16 cellular contexts compared by ENCODE assay signal in genomic region chr18:28079883-28080282, GRCh38.
"Had no signal": no experiment of that assay in that cellular context is flagged by ENCODE, and none has a peak within 500 bp of the region (broad histone marks: within the 10 kb centered on the region; RNA-seq: fewer than 3 reads in every experiment).

No MANE protein-coding gene starts in this region.

- H3K4me1 ChIP-seq: esophagus squamous epithelium, pancreas, upper lobe of left lung had no signal

- H3K9me3 Mint-ChIP-seq: activated T-helper 1 cell treated with anti-CD3 and anti-CD28 coated beads, Interleukin-12 subunit alpha, Interleukin-12 subunit beta, Interleukin-2, Interleukin-4 antibody, amounts not matched to agents 30 ng/mL and 10 ng/mL and 1 ng/mL, durations not matched to agents 14 hours and 24 hours and 36 hours; stimulated activated naive B cell treated with anti-CD40 and anti-IgM and Interleukin-4, amounts not matched to agents 10 μg/mL and 1 μg/mL and 100 μg/mL, for 72 hours had no signal

- H3K4me3 Mint-ChIP-seq: activated naive CD8-positive, alpha-beta T cell; activated T-helper 1 cell treated with anti-CD3 and anti-CD28 coated beads, Interleukin-12 subunit alpha, Interleukin-12 subunit beta, Interleukin-2, Interleukin-4 antibody, amounts not matched to agents 30 ng/mL and 10 ng/mL and 1 ng/mL, durations not matched to agents 14 hours and 24 hours and 36 hours; naive B cell; stimulated activated naive B cell treated with anti-CD40 and anti-IgM and Interleukin-4, amounts not matched to agents 10 μg/mL and 1 μg/mL and 100 μg/mL, for 72 hours; T-helper 2 cell treated with Interferon-gamma antibody and Interleukin-4, amounts not matched to agents 5 μg/mL and 100 μg/mL, for 36 hours had no signal

- DNase-seq: activated CD4-positive, alpha-beta T cell treated with anti-CD3 and anti-CD28 coated beads, Interleukin-2, amount 50 U/mL, for 4 hours; dermis blood vessel endothelial cell; effector memory CD4-positive, alpha-beta T cell; esophagus squamous epithelium; left cardiac atrium; naive B cell; pancreas; stimulated activated CD4-positive, alpha-beta T cell treated with anti-CD3 and anti-CD28 coated beads, Interleukin-4, amount 100 ng/mL, for 24 hours; stimulated activated naive B cell treated with anti-CD40 and anti-IgM and Interleukin-4, amounts not matched to agents 10 μg/mL and 1 μg/mL and 100 μg/mL, for 72 hours; upper lobe of left lung had no signal

- H3K27me3 Mint-ChIP-seq: activated naive CD8-positive, alpha-beta T cell; naive B cell; stimulated activated naive B cell treated with anti-CD40 and anti-IgM and Interleukin-4, amounts not matched to agents 10 μg/mL and 1 μg/mL and 100 μg/mL, for 72 hours had no signal

- H3K36me3 ChIP-seq: esophagus squamous epithelium, pancreas, thoracic aorta, upper lobe of left lung had no signal

- H3K9me3 ChIP-seq: esophagus squamous epithelium, pancreas, thoracic aorta, upper lobe of left lung had no signal

- ATAC-seq: left cardiac atrium; pancreas; sciatic nerve; stimulated activated naive B cell treated with anti-CD40 and anti-IgM and Interleukin-4, amounts not matched to agents 10 μg/mL and 1 μg/mL and 100 μg/mL, for 72 hours had no signal

- H3K4me3 ChIP-seq: esophagus squamous epithelium, lung, pancreas, thoracic aorta, upper lobe of left lung had no signal

- H3K36me3 Mint-ChIP-seq: activated naive CD8-positive, alpha-beta T cell; naive B cell; stimulated activated naive B cell treated with anti-CD40 and anti-IgM and Interleukin-4, amounts not matched to agents 10 μg/mL and 1 μg/mL and 100 μg/mL, for 72 hours had no signal

- H3K27ac ChIP-seq: esophagus squamous epithelium, pancreas, thoracic aorta, upper lobe of left lung had no signal

- H3K27ac Mint-ChIP-seq: activated naive CD8-positive, alpha-beta T cell; activated T-helper 1 cell treated with anti-CD3 and anti-CD28 coated beads, Interleukin-12 subunit alpha, Interleukin-12 subunit beta, Interleukin-2, Interleukin-4 antibody, amounts not matched to agents 30 ng/mL and 10 ng/mL and 1 ng/mL, durations not matched to agents 14 hours and 24 hours and 36 hours; naive B cell; stimulated activated naive B cell treated with anti-CD40 and anti-IgM and Interleukin-4, amounts not matched to agents 10 μg/mL and 1 μg/mL and 100 μg/mL, for 72 hours; T-helper 2 cell treated with Interferon-gamma antibody and Interleukin-4, amounts not matched to agents 5 μg/mL and 100 μg/mL, for 36 hours had no signal

- H3K27me3 ChIP-seq: esophagus squamous epithelium, pancreas, upper lobe of left lung had no signal
